11 cellular contexts compared by ENCODE assay signal in genomic region chr10:50512743-50513416, GRCh38.
DNase-seq lines count a peak whose midpoint lies in the region; ATAC-seq and TF ChIP-seq lines count a peak whose summit lies in the region.
"Had no signal": no experiment of that assay in that cellular context is flagged by ENCODE, and none has a peak within 500 bp of the region (broad histone marks: within the 10 kb centered on the region; RNA-seq: fewer than 3 reads in every experiment).

No MANE protein-coding gene starts in this region.

- peak; percentile 40 for DNase-seq in activated CD4-positive, alpha-beta T cell treated with anti-CD3 and anti-CD28 coated beads for 36 hours
- DNase-seq in activated CD4-positive, alpha-beta T cell treated with anti-CD3 and anti-CD28 coated beads for 4 hours, result no peak
- peak in 3 of 10 donors; percentile 16 to 49 (median 28) for DNase-seq in naive thymus-derived CD8-positive, alpha-beta T cell
- DNase-seq in left lung, result no peak
- no peak for DNase-seq in activated gamma-delta T cell (lab: John Stamatoyannopoulos, UW)
- DNase-seq in right cardiac atrium, result no peak
- DNase-seq: ACHN had no signal

- TF ChIP-seq CTCF in left lung (IDR thresholded peaks at IDR 0.05), result no peak

- POLR2A ChIA-PET in activated CD4-positive, alpha-beta T cell treated with anti-CD3 and anti-CD28 coated beads for 36 hours (lab: Charles Lee), result interaction anchor here (0.6 to 2.2 kb wide), 7 partner anchors 22 to 124 kb away, joined by 3 to 16 read pairs (median 4); no protein-coding TSS in a partner anchor
- POLR2A ChIA-PET in naive thymus-derived CD8-positive, alpha-beta T cell (lab: Charles Lee), result no interaction called here

- peaks cover 0 to 4% of the 10 kb centered on the region in 2 donors for H3K4me1 ChIP-seq in left lung
- peaks cover 13% of the 10 kb centered on the region for H3K4me1 ChIP-seq in right cardiac atrium (ENCODE audit: control insufficient read depth, insufficient read depth, low read length)

- H3K4me1 Mint-ChIP-seq in activated CD4-positive, alpha-beta T cell treated with anti-CD3 and anti-CD28 coated beads for 36 hours, result peaks cover 71% of the 10 kb centered on the region
- H3K4me1 Mint-ChIP-seq in naive thymus-derived CD8-positive, alpha-beta T cell, result peaks cover 18 to 66% (median 59%) of the 10 kb centered on the region in 4 donors

- peaks cover 8% of the 10 kb centered on the region for H3K36me3 Mint-ChIP-seq in activated CD4-positive, alpha-beta T cell treated with anti-CD3 and anti-CD28 coated beads for 36 hours (ENCODE audit: low read depth)
- peaks cover 0 to 24% (median 6%) of the 10 kb centered on the region in 3 donors for H3K36me3 Mint-ChIP-seq in naive thymus-derived CD8-positive, alpha-beta T cell

- H3K36me3 ChIP-seq in KOPT-K1 (ENCODE audit: insufficient read depth, low read length) (no peaks in the 10 kb centered on the region), left lung (no peaks in the 10 kb centered on the region)
- H3K36me3 ChIP-seq: cardiac muscle cell had no signal

- no peak overlapping the region for H3K27ac Mint-ChIP-seq in activated CD4-positive, alpha-beta T cell treated with anti-CD3 and anti-CD28 coated beads for 36 hours
- H3K27ac Mint-ChIP-seq in naive thymus-derived CD8-positive, alpha-beta T cell, result peak overlapping the region in 8 of 10 donors; percentile 17 to 85 (median 62)

- H3K9me3 ChIP-seq in KOPT-K1 (ENCODE audit: insufficient read depth, low read length, poor library complexity, severe bottlenecking) (no peaks in the 10 kb centered on the region), left lung (no peaks in the 10 kb centered on the region), right cardiac atrium (ENCODE audit: control insufficient read depth, low read length) (no peaks in the 10 kb centered on the region)

- CTCF ChIA-PET in activated CD4-positive, alpha-beta T cell treated with anti-CD3 and anti-CD28 coated beads for 36 hours (lab: Charles Lee), result interaction anchor here (0.6 to 2.4 kb wide), 11 partner anchors 9 to 131 kb away, joined by 3 to 8 read pairs (median 3); no protein-coding TSS in a partner anchor

- H3K4me3 Mint-ChIP-seq in activated CD4-positive, alpha-beta T cell treated with anti-CD3 and anti-CD28 coated beads for 36 hours, result no peak overlapping the region
- peak overlapping the region; percentile 28 to 77 (median 38) for H3K4me3 Mint-ChIP-seq in naive thymus-derived CD8-positive, alpha-beta T cell

- ATAC-seq in activated CD4-positive, alpha-beta T cell treated with anti-CD3 and anti-CD28 coated beads for 36 hours, result peak; percentile 64
- peak; percentile 38 for ATAC-seq in GM21825 (IDR thresholded peaks at IDR 0.05; ENCODE audit: unreplicated experiment)
- peak; percentile 63 to 76 for ATAC-seq in naive thymus-derived CD8-positive, alpha-beta T cell
- no peak for ATAC-seq in left lung
- no peak for ATAC-seq in right cardiac atrium

- H3K4me3 ChIP-seq in left lung (no peak overlapping the region), right cardiac atrium (ENCODE audit: low read length) (no peak overlapping the region)
- H3K4me3 ChIP-seq: cardiac muscle cell, SK-N-MC had no signal

- 90% methylated on average over 3 of the region's 3 CpGs for WGBS in right cardiac atrium

- intact Hi-C loops in activated CD4-positive, alpha-beta T cell treated with anti-CD3 and anti-CD28 coated beads for 36 hours (cut with DNase I, micrococcal nuclease), result loop anchor here in 1 of 2 experiments (5.0 kb wide), 1 partner anchor 114 kb away; no protein-coding TSS in a partner anchor
- intact Hi-C loops in left lung (cut with DNase I), result no loop called here
- intact Hi-C loops in right cardiac atrium (cut with DNase I), result no loop called here

- no peaks in the 10 kb centered on the region for H3K9me3 Mint-ChIP-seq in activated CD4-positive, alpha-beta T cell treated with anti-CD3 and anti-CD28 coated beads for 36 hours (ENCODE audit: low read depth)
- no peaks in the 10 kb centered on the region for H3K9me3 Mint-ChIP-seq in naive thymus-derived CD8-positive, alpha-beta T cell

- peaks cover 3% of the 10 kb centered on the region for H3K27me3 Mint-ChIP-seq in activated CD4-positive, alpha-beta T cell treated with anti-CD3 and anti-CD28 coated beads for 36 hours
- no peaks in the 10 kb centered on the region for H3K27me3 Mint-ChIP-seq in naive thymus-derived CD8-positive, alpha-beta T cell

- H3K27ac ChIP-seq in KOPT-K1 (ENCODE audit: low read depth, low read length, poor library complexity, severe bottlenecking), result peak overlapping the region; percentile 60
- H3K27ac ChIP-seq in left lung, result no peak overlapping the region
- H3K27ac ChIP-seq in right cardiac atrium (ENCODE audit: low read length), result no peak overlapping the region
- H3K27ac ChIP-seq: cardiac muscle cell, SK-N-MC had no signal

- H3K27me3 ChIP-seq in left lung, result no peaks in the 10 kb centered on the region
- no peaks in the 10 kb centered on the region for H3K27me3 ChIP-seq in right cardiac atrium (ENCODE audit: control insufficient read depth, insufficient read depth)

Comparison
In these comparisons a context has a peak if more than half of its experiments do, and no peak if none do; other contexts are left out.
1. ATAC-seq: peak in activated CD4-positive, alpha-beta T cell treated with anti-CD3 and anti-CD28 coated beads for 36 hours (single experiment), GM21825 (single experiment) and naive thymus-derived CD8-positive, alpha-beta T cell (2 of 2); none in left lung (single experiment) and right cardiac atrium (0 of 2).